Comparison of ENCODE assay signal across 1 cellular context in genomic region chr2:61018319-61018750, GRCh38.
TF ChIP-seq lines count a peak whose summit lies in the region.

No MANE protein-coding gene starts in this region.

TF ChIP-seq in HEK293, 187 proteins besides CTCF, POLR2A, EP300 and RAD21 (continued from another document):
- no peak for TF ChIP-seq PRDM2 (tag by site-specific recombination; IDR thresholded peaks at IDR 0.05; ENCODE audit: borderline replicate concordance)
